19 cellular contexts compared by ENCODE assay signal in the genomic region with DNA sequence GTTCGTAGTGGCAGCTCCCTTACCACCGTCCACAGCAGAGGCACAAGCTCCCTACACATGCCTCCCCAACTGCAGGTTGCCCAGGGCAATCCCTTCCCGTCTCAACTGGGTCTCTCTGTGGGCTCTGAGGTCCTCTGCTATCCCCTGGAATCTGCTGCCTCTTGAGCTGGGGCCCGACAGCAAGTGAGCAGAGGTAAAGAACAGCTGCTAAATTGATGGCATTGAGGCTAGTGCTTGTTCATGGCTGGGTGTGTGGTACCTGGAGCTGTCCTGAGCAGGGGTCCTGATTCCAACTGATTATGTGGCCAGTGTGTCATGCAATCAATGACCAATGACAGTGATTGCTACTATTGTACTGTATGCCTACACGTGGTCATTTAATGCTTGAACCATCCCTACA. TPM values are rescaled to one million over a fixed set of nuclear protein-coding genes. Genes with fewer than 3 reads are reported as not detected.
DNase-seq lines count a peak whose midpoint lies in the region; ATAC-seq, FAIRE-seq and TF ChIP-seq lines count a peak whose summit lies in the region.
"Had no signal": no experiment of that assay in that cellular context is flagged by ENCODE, and none has a peak within 500 bp of the region (broad histone marks: within the 10 kb centered on the region; RNA-seq: fewer than 3 reads in every experiment).

No MANE protein-coding gene starts in this region.

- H3K4me2 ChIP-seq in A549 (peak overlapping the region; percentile 52; the same call in 1 of the 3 replicates), neural progenitor cell (no peak overlapping the region)
- H3K4me2 ChIP-seq: BLaER1 had no signal

- TF ChIP-seq RAD21 in A549 (conservative IDR thresholded peaks at IDR 0.05 in 1 of 2, IDR thresholded peaks at IDR 0.05 in 1 of 2): no peak

- H3K4me3 Mint-ChIP-seq in endodermal cell (no peak overlapping the region), neural progenitor cell (no peak overlapping the region)
- H3K4me3 Mint-ChIP-seq: CD8-positive, alpha-beta T cell; HFFc6 had no signal

- no peak overlapping the region for H2AFZ ChIP-seq in neural progenitor cell (replicated peaks)

- H3K4me1 ChIP-seq in A549: peaks cover 92% of the 10 kb centered on the region
- H3K4me1 ChIP-seq in endodermal cell (ENCODE audit: control insufficient read depth, insufficient read depth, low read length): peaks cover 20% of the 10 kb centered on the region
- no peaks in the 10 kb centered on the region for H3K4me1 ChIP-seq in neural progenitor cell
- H3K4me1 ChIP-seq: BLaER1 had no signal

- H3K4me1 Mint-ChIP-seq in endodermal cell (peaks cover 66% of the 10 kb centered on the region), neural progenitor cell (no peaks in the 10 kb centered on the region)

- 62% methylated on average over 5 of the region's 5 CpGs for WGBS in A549 (ENCODE audit: missing lambda C conversion rate)
- WGBS in endodermal cell (ENCODE audit: insufficient coverage in 1 of 2, insufficient read length in 1 of 2), 2 experiments: 44 to 68% methylated on average over 3 to 5 of the region's 5 CpGs

- no peaks in the 10 kb centered on the region for H4K20me1 ChIP-seq in neural progenitor cell (ENCODE audit: low read depth)
- H4K20me1 ChIP-seq: BLaER1 had no signal

- H3K36me3 ChIP-seq in endodermal cell (ENCODE audit: control insufficient read depth, insufficient read depth, low read length) (no peaks in the 10 kb centered on the region), neural progenitor cell (no peaks in the 10 kb centered on the region), MG63 (no peaks in the 10 kb centered on the region)
- H3K36me3 ChIP-seq: BLaER1 had no signal

- H3K27me3 Mint-ChIP-seq in endodermal cell (ENCODE audit: insufficient read depth): no peaks in the 10 kb centered on the region
- H3K27me3 Mint-ChIP-seq in neural progenitor cell (ENCODE audit: insufficient read depth, low read depth): peaks cover 6% of the 10 kb centered on the region

- no peak overlapping the region for H3K9ac ChIP-seq in endodermal cell (ENCODE audit: extremely low read depth, low read length, poor library complexity, severe bottlenecking)
- H3K9ac ChIP-seq in neural progenitor cell: no peak overlapping the region
- H3K9ac ChIP-seq: BLaER1 had no signal

- no peaks in the 10 kb centered on the region for H3F3A ChIP-seq in neural progenitor cell (ENCODE audit: low read depth)

- peak overlapping the region; percentile 75 to 87 for H3K27ac ChIP-seq in A549
- no peak overlapping the region for H3K27ac ChIP-seq in endodermal cell (ENCODE audit: low read depth, low read length)
- H3K27ac ChIP-seq in neural progenitor cell: no peak overlapping the region
- H3K27ac ChIP-seq: BLaER1 had no signal

- H3K27ac Mint-ChIP-seq in endodermal cell: no peak overlapping the region
- no peak overlapping the region for H3K27ac Mint-ChIP-seq in neural progenitor cell
- no peak overlapping the region for H3K27ac Mint-ChIP-seq in activated naive CD4-positive, alpha-beta T cell treated with anti-CD3 and anti-CD28 coated beads, Interleukin-2, amount 50 U/mL, for 72 hours
- H3K27ac Mint-ChIP-seq: CD8-positive, alpha-beta T cell; HFFc6 had no signal

- H3K9me3 ChIP-seq in A549 (no peaks in the 10 kb centered on the region), endodermal cell (ENCODE audit: control insufficient read depth, low read length) (no peaks in the 10 kb centered on the region), neural progenitor cell (ENCODE audit: low read depth) (no peaks in the 10 kb centered on the region), MG63 (no peaks in the 10 kb centered on the region)
- H3K9me3 ChIP-seq: BLaER1 had no signal

- H3K36me3 Mint-ChIP-seq in endodermal cell (ENCODE audit: low read depth) (no peaks in the 10 kb centered on the region), neural progenitor cell (no peaks in the 10 kb centered on the region)
- no peaks in the 10 kb centered on the region for H3K36me3 Mint-ChIP-seq in activated naive CD4-positive, alpha-beta T cell treated with anti-CD3 and anti-CD28 coated beads, Interleukin-2, amount 50 U/mL, for 72 hours
- H3K36me3 Mint-ChIP-seq: CD8-positive, alpha-beta T cell had no signal

- TF ChIP-seq CTCF in A549 (IDR thresholded peaks at IDR 0.05) (no peak), endodermal cell (conservative IDR thresholded peaks at IDR 0.05) (no peak), neural progenitor cell (IDR thresholded peaks at IDR 0.05) (no peak)

- TF ChIP-seq POLR2A in A549 (IDR thresholded peaks at IDR 0.05; ENCODE audit: low read length): no peak

- no peak for FAIRE-seq in A549 (lab: Jason Lieb, UNC)

- H3K9me3 Mint-ChIP-seq in endodermal cell (no peaks in the 10 kb centered on the region), neural progenitor cell (no peaks in the 10 kb centered on the region)
- H3K9me3 Mint-ChIP-seq in activated naive CD4-positive, alpha-beta T cell treated with anti-CD3 and anti-CD28 coated beads, Interleukin-2, amount 50 U/mL, for 72 hours: no peaks in the 10 kb centered on the region
- H3K9me3 Mint-ChIP-seq: CD8-positive, alpha-beta T cell; HFFc6 had no signal

- CTCF ChIA-PET in A549 (lab: Yijun Ruan, JAX): interaction anchor here (0.5 to 10.5 kb wide), 13 partner anchors 9 to 287 kb away, joined by 3 to 147 read pairs (median 7); partner anchors contain the start of genes FITM2 and TTPAL

- H3K4me3 ChIP-seq in A549: no peak overlapping the region
- H3K4me3 ChIP-seq in endodermal cell (ENCODE audit: low read length): no peak overlapping the region
- no peak overlapping the region for H3K4me3 ChIP-seq in neural progenitor cell
- no peak overlapping the region for H3K4me3 ChIP-seq in MG63
- H3K4me3 ChIP-seq: BLaER1 had no signal

- ATAC-seq in A549: no peak
- no peak for ATAC-seq in activated naive CD4-positive, alpha-beta T cell treated with anti-CD3 and anti-CD28 coated beads, Interleukin-2, amount 50 U/mL, for 72 hours
- no peak for ATAC-seq in GM18909 (IDR thresholded peaks at IDR 0.05; ENCODE audit: poor library complexity, unreplicated experiment)
- ATAC-seq: CD8-positive, alpha-beta T cell had no signal

- POLR2A ChIA-PET in A549 (lab: Yijun Ruan, JAX): interaction anchor here (0.6 kb wide), 1 partner anchor 79 kb away, joined by 3 read pairs; the partner anchor contains the start of gene TTPAL

- no peak for DNase-seq in A549 (ENCODE audit: low read depth in 1 of 2, low spot score in 1 of 2)
- peak; percentile 65 for DNase-seq in endodermal cell
- DNase-seq in neural progenitor cell (ENCODE audit: low spot score): peak; percentile 35
- DNase-seq in AG08396 (ENCODE audit: low spot score): no peak
- no peak for DNase-seq in activated naive CD4-positive, alpha-beta T cell treated with anti-CD3 and anti-CD28 coated beads, Interleukin-2, amount 50 U/mL, for 72 hours (ENCODE audit: low spot score in 2 of 2)
- no peak for DNase-seq in MG63
- DNase-seq: 8988T; CD8-positive, alpha-beta T cell; GOT3; HFFc6; Kasumi-1; NCI-H1105; NCI-H1694 treated with DMSO at 0.1 percent for 48 hours; NCI-H226; NCI-H524 treated with DMSO at 0.1 percent for 48 hours; SHP77 treated with DMSO at 0.1 percent for 48 hours had no signal

- H3K27me3 ChIP-seq in endodermal cell (ENCODE audit: control insufficient read depth, insufficient read depth, low read length, poor library complexity, severe bottlenecking): no peaks in the 10 kb centered on the region
- no peaks in the 10 kb centered on the region for H3K27me3 ChIP-seq in neural progenitor cell
- no peaks in the 10 kb centered on the region for H3K27me3 ChIP-seq in MG63
- H3K27me3 ChIP-seq: BLaER1 had no signal

- TF ChIP-seq EP300 in A549 (IDR thresholded peaks at IDR 0.05): no peak

- no peaks in the 10 kb centered on the region for H3K79me2 ChIP-seq in neural progenitor cell (ENCODE audit: low read depth)

TF ChIP-seq in A549, 52 proteins besides CTCF, POLR2A, EP300 and RAD21 (continues in another document):
- TF ChIP-seq SREBF2 (IDR thresholded peaks at IDR 0.05) (no peak), CBX2 (IDR thresholded peaks at IDR 0.05; ENCODE audit: borderline replicate concordance, low read depth) (no peak)

TF ChIP-seq in PFSK-1, 5 proteins besides CTCF, POLR2A, EP300 and RAD21 (continues in another document):
- TF ChIP-seq SIN3A (IDR thresholded peaks at IDR 0.05; ENCODE audit: borderline replicate concordance, insufficient read depth, low read length): no peak
- TF ChIP-seq FOXP2 (optimal IDR thresholded peaks at IDR 0.05; ENCODE audit: borderline replicate concordance, extremely low read depth, extremely low read length, insufficient read depth): no peak
- TF ChIP-seq POLR2AphosphoS5 (IDR thresholded peaks at IDR 0.05; ENCODE audit: low read depth, low read length): no peak

RNA-seq across cellular contexts. Expression of gene HNF4A, which starts 40.9 kb away (rescaled TPM):
- polyA plus RNA-seq in A549 (2011; rRNA removed) (20.0 and 23.0 TPM in 2 replicates), A549 (2017; fragmentation: RNase III; extraction: RNeasy Plus Mini Kit Qiagen cat#74134 plus additional on column Dnase treatment) (17.5 to 26.2 TPM (median 25.9 TPM) in 3 replicates)
- polyA plus RNA-seq in A549 (2012; cell fraction: cytosol; rRNA removed): 16.7 and 23.8 TPM in 2 replicates
- polyA plus RNA-seq in A549 (2012; cell fraction: nucleus; rRNA removed): 26.9 and 33.9 TPM in 2 replicates
- 43.7 and 58.8 TPM in 2 replicates for polyA minus RNA-seq in A549 (2011; rRNA and poly(A)+ RNA removed)
- 0.06 TPM for polyA plus RNA-seq in PFSK-1 (2012; ENCODE audit: insufficient read length, low read depth)
- total RNA-seq in endodermal cell (10 to 100 TPM; 56.3 to 58.0 TPM), neural progenitor cell (ENCODE audit: low replicate concordance) (0.68 and 1.6 TPM in 2 replicates)
- polyA plus RNA-seq in endodermal cell (2013, experiment 1 of 2): 12.3 TPM
- 15.2 TPM for polyA plus RNA-seq in endodermal cell (2013, experiment 2 of 2)
- not detected for total RNA-seq in activated naive CD4-positive, alpha-beta T cell treated with anti-CD3 and anti-CD28 coated beads, Interleukin-2, amount 50 U/mL, for 72 hours
- total RNA-seq in MG63 (2014; rRNA removed; shearing (Covaris generic); ENCODE audit: low replicate concordance): not detected in 2 replicates
- total RNA-seq: CD8-positive, alpha-beta T cell; HFFc6 had no signal

RNA-seq across cellular contexts. Expression of gene R3HDML, which starts 59.5 kb away (rescaled TPM):
- polyA plus RNA-seq in A549 (2011; rRNA removed) (1.2 and 1.3 TPM in 2 replicates), A549 (2017; fragmentation: RNase III; extraction: RNeasy Plus Mini Kit Qiagen cat#74134 plus additional on column Dnase treatment) (0.37 to 1.0 TPM (median 0.96 TPM) in 3 replicates)
- 0.30 and 0.53 TPM in 2 replicates for polyA plus RNA-seq in A549 (2012; cell fraction: cytosol; rRNA removed)
- polyA plus RNA-seq in A549 (2012; cell fraction: nucleus; rRNA removed): 0.20 and 0.30 TPM in 2 replicates
- polyA minus RNA-seq in A549 (2011; rRNA and poly(A)+ RNA removed): 1.5 and 2.1 TPM in 2 replicates
- not detected for polyA plus RNA-seq in PFSK-1 (2012; ENCODE audit: insufficient read length, low read depth)
- total RNA-seq in endodermal cell (not detected), neural progenitor cell (ENCODE audit: low replicate concordance) (not detected in 2 replicates)
- polyA plus RNA-seq in endodermal cell (2013, experiment 1 of 2): not detected
- polyA plus RNA-seq in endodermal cell (2013, experiment 2 of 2): 0.21 TPM
- not detected for total RNA-seq in activated naive CD4-positive, alpha-beta T cell treated with anti-CD3 and anti-CD28 coated beads, Interleukin-2, amount 50 U/mL, for 72 hours
- total RNA-seq in MG63 (2014; rRNA removed; shearing (Covaris generic); ENCODE audit: low replicate concordance): not detected in 2 replicates
- total RNA-seq: CD8-positive, alpha-beta T cell; HFFc6 had no signal

Comparison
In these comparisons a context has a peak if more than half of its experiments do, and no peak if none do; other contexts are left out.
1. DNase-seq: peak in endodermal cell (single experiment) and neural progenitor cell (single experiment); none in A549 (0 of 2), AG08396 (single experiment), activated naive CD4-positive, alpha-beta T cell treated with anti-CD3 and anti-CD28 coated beads, Interleukin-2, amount 50 U/mL, for 72 hours (0 of 2) and MG63 (single experiment).
2. H3K27ac ChIP-seq: peak in A549 (2 of 2); none in endodermal cell (single experiment) and neural progenitor cell (single experiment).
3. RNA of gene HNF4A, which starts 40.9 kb away (total RNA-seq): 56.3 to 58.0 TPM in endodermal cell; 0.68 to 1.6 TPM in neural progenitor cell, not detected in activated naive CD4-positive, alpha-beta T cell treated with anti-CD3 and anti-CD28 coated beads, Interleukin-2, amount 50 U/mL, for 72 hours and not detected in MG63; every median in the first group is over 10 times any median in the second.